ENCODE assay signal across 23 cellular contexts in the genomic region with DNA sequence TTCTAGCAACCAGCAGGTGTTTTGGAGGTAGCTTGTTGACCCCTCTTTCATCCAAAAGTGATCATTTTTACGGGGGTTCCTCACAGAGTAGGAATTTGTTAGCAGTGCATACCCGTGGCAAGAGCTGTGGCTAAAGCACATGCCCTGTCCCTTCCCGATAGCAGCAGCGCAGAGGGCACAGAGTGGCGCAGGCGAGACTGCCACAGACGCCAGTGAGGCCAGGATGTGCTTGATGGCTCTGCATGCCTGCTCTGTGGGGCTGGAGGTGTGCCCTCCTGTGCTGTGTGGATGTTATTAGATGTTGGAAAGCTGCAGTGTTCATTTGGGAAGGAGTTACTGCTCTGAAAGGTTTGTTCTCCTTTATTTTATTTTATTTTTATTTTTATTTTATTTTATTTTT.
A peak's percentile ranks its signal among the peaks of the same experiment; 100 is the strongest.
DNase-seq lines count a peak whose midpoint lies in the region; ATAC-seq and TF ChIP-seq lines count a peak whose summit lies in the region.
"Had no signal": no experiment of that assay in that cellular context is flagged by ENCODE, and none has a peak within 500 bp of the region (broad histone marks: within the 10 kb centered on the region; RNA-seq: fewer than 3 reads in every experiment).

No MANE protein-coding gene starts in this region.

- H3K36me3 Mint-ChIP-seq in activated CD4-positive, alpha-beta memory T cell treated with anti-CD3 and anti-CD28 coated beads, Interleukin-2, amount 10 ng/mL, durations not matched to agents 7 days and 5 days (ENCODE audit: low read depth): peaks cover 12% of the 10 kb centered on the region
- peaks cover 5% of the 10 kb centered on the region for H3K36me3 Mint-ChIP-seq in activated CD4-positive, alpha-beta memory T cell treated with anti-CD3 and anti-CD28 coated beads for 36 hours
- no peaks in the 10 kb centered on the region for H3K36me3 Mint-ChIP-seq in neural crest cell (ENCODE audit: low read depth)
- no peaks in the 10 kb centered on the region for H3K36me3 Mint-ChIP-seq in type B pancreatic cell

- no peak overlapping the region for H2AK9ac ChIP-seq in IMR-90 (replicated peaks; ENCODE audit: low read depth, low read length, poor library complexity)

- BruUV-seq in IMR-90 (replicated peaks; lab: Mats Ljungman, UMichigan): no TSS peak

- TF ChIP-seq RAD21 in IMR-90 (IDR thresholded peaks at IDR 0.05; ENCODE audit: low read length): no peak

- dilution Hi-C loops in IMR-90 (cut with HindIII; ENCODE audit: low sequenced_read_pairs, unreplicated experiment): no loop called here

- POLR2A ChIA-PET in activated CD4-positive, alpha-beta memory T cell treated with anti-CD3 and anti-CD28 coated beads, Interleukin-2, amount 10 ng/mL, durations not matched to agents 7 days and 5 days (lab: Charles Lee): no interaction called here
- POLR2A ChIA-PET in activated CD4-positive, alpha-beta memory T cell treated with anti-CD3 and anti-CD28 coated beads for 36 hours (lab: Charles Lee): no interaction called here
- POLR2A ChIA-PET in IMR-90 (lab: Charles Lee; ENCODE audit: unreplicated experiment): no interaction called here

- no peaks in the 10 kb centered on the region for H3K79me2 ChIP-seq in mesendoderm (ENCODE audit: control insufficient read depth, insufficient read depth, low read length)

- H2AK5ac ChIP-seq in IMR-90 (ENCODE audit: low read depth, low read length): no peak overlapping the region
- H2AK5ac ChIP-seq in mesendoderm (ENCODE audit: low read length): no peak overlapping the region

- no peak overlapping the region for H2BK15ac ChIP-seq in IMR-90 (ENCODE audit: low read depth, low read length)
- no peak overlapping the region for H2BK15ac ChIP-seq in mesendoderm (replicated peaks; ENCODE audit: low read depth)

- peaks cover 63% of the 10 kb centered on the region for H3K4me1 Mint-ChIP-seq in activated CD4-positive, alpha-beta memory T cell treated with anti-CD3 and anti-CD28 coated beads, Interleukin-2, amount 10 ng/mL, durations not matched to agents 7 days and 5 days
- H3K4me1 Mint-ChIP-seq in activated CD4-positive, alpha-beta memory T cell treated with anti-CD3 and anti-CD28 coated beads for 36 hours (ENCODE audit: low read depth): peaks cover 56% of the 10 kb centered on the region
- peaks cover 6% of the 10 kb centered on the region for H3K4me1 Mint-ChIP-seq in neural crest cell
- peaks cover 4% of the 10 kb centered on the region for H3K4me1 Mint-ChIP-seq in type B pancreatic cell (ENCODE audit: unreplicated experiment)

- no peaks in the 10 kb centered on the region for H3K9me3 ChIP-seq in IMR-90 (ENCODE audit: control insufficient read depth, insufficient read depth, low read length)
- H3K9me3 ChIP-seq: Caco-2, HAP-1, MG63 had no signal

- no peak overlapping the region for H3K27ac Mint-ChIP-seq in activated CD4-positive, alpha-beta memory T cell treated with anti-CD3 and anti-CD28 coated beads, Interleukin-2, amount 10 ng/mL, durations not matched to agents 7 days and 5 days
- no peak overlapping the region for H3K27ac Mint-ChIP-seq in activated CD4-positive, alpha-beta memory T cell treated with anti-CD3 and anti-CD28 coated beads for 36 hours
- H3K27ac Mint-ChIP-seq in neural crest cell (ENCODE audit: unreplicated experiment): peak overlapping the region; percentile 50
- peak overlapping the region; percentile 58 for H3K27ac Mint-ChIP-seq in type B pancreatic cell

- H3K4me3 ChIP-seq in IMR-90 (ENCODE audit: insufficient read depth, low read depth, low read length) (no peak overlapping the region), mesendoderm (ENCODE audit: low read length) (no peak overlapping the region)
- H3K4me3 ChIP-seq: BLaER1 treated with 17β-estradiol and CSF1 and Interleukin-3, amounts not matched to agents 10 nM and 100 nM; HAP-1; K562; MG63 had no signal

- H3K9ac ChIP-seq in IMR-90 (ENCODE audit: low read depth, low read length) (no peak overlapping the region), mesendoderm (ENCODE audit: low read length) (no peak overlapping the region)
- H3K9ac ChIP-seq: BLaER1 treated with 17β-estradiol and CSF1 and Interleukin-3, amounts not matched to agents 10 nM and 100 nM had no signal

- H3K79me1 ChIP-seq in IMR-90 (ENCODE audit: low read depth in 1 of 2, low read length in 2 of 2): no peaks in the 10 kb centered on the region
- no peaks in the 10 kb centered on the region for H3K79me1 ChIP-seq in mesendoderm (ENCODE audit: low read length)

- CTCF ChIA-PET in activated CD4-positive, alpha-beta memory T cell treated with anti-CD3 and anti-CD28 coated beads, Interleukin-2, amount 10 ng/mL, durations not matched to agents 7 days and 5 days (lab: Charles Lee): no interaction called here
- CTCF ChIA-PET in activated CD4-positive, alpha-beta memory T cell treated with anti-CD3 and anti-CD28 coated beads for 36 hours (lab: Charles Lee): no interaction called here
- CTCF ChIA-PET in IMR-90 (lab: Yijun Ruan, JAX): interaction anchor here (0.6 kb wide), 1 partner anchor 40 kb away, joined by 5 read pairs; no protein-coding TSS in a partner anchor

- no peaks in the 10 kb centered on the region for H4K20me1 ChIP-seq in IMR-90 (ENCODE audit: insufficient read depth, low read length)

- H2BK20ac ChIP-seq in IMR-90 (ENCODE audit: low read depth, low read length): no peak overlapping the region

- in situ Hi-C loops in IMR-90 (cut with MboI; ENCODE audit: low sequenced_read_pairs): no loop called here

- peaks cover 4% of the 10 kb centered on the region for H3K9me3 Mint-ChIP-seq in activated CD4-positive, alpha-beta memory T cell treated with anti-CD3 and anti-CD28 coated beads, Interleukin-2, amount 10 ng/mL, durations not matched to agents 7 days and 5 days
- no peaks in the 10 kb centered on the region for H3K9me3 Mint-ChIP-seq in activated CD4-positive, alpha-beta memory T cell treated with anti-CD3 and anti-CD28 coated beads for 36 hours
- H3K9me3 Mint-ChIP-seq in neural crest cell (no peaks in the 10 kb centered on the region), type B pancreatic cell (no peaks in the 10 kb centered on the region)
- H3K9me3 Mint-ChIP-seq: CD4-positive, alpha-beta memory T cell had no signal

- H3K27me3 ChIP-seq in IMR-90 (ENCODE audit: control insufficient read depth, insufficient read depth, low read length) (no peaks in the 10 kb centered on the region), mesendoderm (ENCODE audit: insufficient read depth, low read length, poor library complexity) (no peaks in the 10 kb centered on the region)
- H3K27me3 ChIP-seq: BLaER1 treated with 17β-estradiol and CSF1 and Interleukin-3, amounts not matched to agents 10 nM and 100 nM; MG63 had no signal

- H3K27ac ChIP-seq in IMR-90 (ENCODE audit: insufficient read depth, low read length) (no peak overlapping the region), mesendoderm (ENCODE audit: low read depth, low read length) (no peak overlapping the region)

- no peak overlapping the region for H3K56ac ChIP-seq in IMR-90 (ENCODE audit: extremely low read depth, insufficient read depth, low read length)
- H3K56ac ChIP-seq in mesendoderm (ENCODE audit: low read length): no peak overlapping the region

- no peaks in the 10 kb centered on the region for H3K9me1 ChIP-seq in IMR-90 (ENCODE audit: insufficient read depth, low read length)

- H2BK5ac ChIP-seq in IMR-90 (ENCODE audit: low read depth, low read length, poor library complexity, severe bottlenecking): no peak overlapping the region
- H2BK5ac ChIP-seq in mesendoderm (ENCODE audit: low read length): no peak overlapping the region

- H3K14ac ChIP-seq in IMR-90 (replicated peaks; ENCODE audit: low read depth, low read length): no peak overlapping the region

- no peaks in the 10 kb centered on the region for H3K4me1 ChIP-seq in IMR-90 (ENCODE audit: control insufficient read depth, insufficient read depth, low read length)
- H3K4me1 ChIP-seq in mesendoderm (ENCODE audit: control insufficient read depth, low read depth, low read length): no peaks in the 10 kb centered on the region
- H3K4me1 ChIP-seq: Caco-2, HAP-1 had no signal

- TF ChIP-seq POLR2A in IMR-90 (IDR thresholded peaks at IDR 0.05; ENCODE audit: low read depth, low read length): no peak

- no peaks in the 10 kb centered on the region for H3K36me3 ChIP-seq in IMR-90 (ENCODE audit: control insufficient read depth, insufficient read depth, low read length)
- no peaks in the 10 kb centered on the region for H3K36me3 ChIP-seq in mesendoderm (ENCODE audit: control insufficient read depth, insufficient read depth, low read length)
- H3K36me3 ChIP-seq: HAP-1, MG63 had no signal

- 77% methylated on average over 7 of the region's 7 CpGs; no CpG with 5 or more reads in 1 of the 2 experiments for WGBS in IMR-90 (ENCODE audit: extremely low coverage in 2 of 2, insufficient read length in 1 of 2), 2 experiments
- WGBS in mesendoderm (ENCODE audit: extremely low coverage, insufficient coverage, low lambda C conversion rate): no CpG with 5 or more reads among the region's 7 CpGs

- H3K23ac ChIP-seq in IMR-90 (ENCODE audit: low read depth, low read length) (no peak overlapping the region), mesendoderm (ENCODE audit: low read length) (no peak overlapping the region)

- H3K27me3 Mint-ChIP-seq in activated CD4-positive, alpha-beta memory T cell treated with anti-CD3 and anti-CD28 coated beads, Interleukin-2, amount 10 ng/mL, durations not matched to agents 7 days and 5 days: no peaks in the 10 kb centered on the region
- no peaks in the 10 kb centered on the region for H3K27me3 Mint-ChIP-seq in activated CD4-positive, alpha-beta memory T cell treated with anti-CD3 and anti-CD28 coated beads for 36 hours
- H3K27me3 Mint-ChIP-seq in neural crest cell (ENCODE audit: low read depth) (no peaks in the 10 kb centered on the region), type B pancreatic cell (peaks cover 4% of the 10 kb centered on the region)
- H3K27me3 Mint-ChIP-seq: CD4-positive, alpha-beta memory T cell had no signal

- no peak overlapping the region for H3K18ac ChIP-seq in IMR-90 (ENCODE audit: low read depth, low read length)
- H3K18ac ChIP-seq in mesendoderm (ENCODE audit: low read length): no peak overlapping the region

- peak; percentile 15 for DNase-seq in activated CD4-positive, alpha-beta memory T cell treated with anti-CD3 and anti-CD28 coated beads, Interleukin-2, amount 10 ng/mL, durations not matched to agents 7 days and 5 days
- no peak for DNase-seq in activated CD4-positive, alpha-beta memory T cell treated with anti-CD3 and anti-CD28 coated beads for 36 hours
- no peak for DNase-seq in IMR-90
- DNase-seq in neural crest cell (ENCODE audit: low read depth, low spot score): no peak
- no peak for DNase-seq in type B pancreatic cell (ENCODE audit: extremely low spot score, unreplicated experiment)
- no peak for DNase-seq in mesendoderm
- DNase-seq: 8988T; Caco-2; CD4-positive, alpha-beta memory T cell; DMS 273 treated with DMSO at 0.1 percent for 48 hours; DMS79 treated with DMSO at 0.1 percent for 48 hours; MG63; NCI-H1417; NCI-H1694 treated with DMSO at 0.1 percent for 48 hours; NCI-H2081 treated with DMSO at 0.1 percent for 48 hours; NCI-H2171 treated with DMSO at 0.1 percent for 48 hours; NCI-H524 treated with DMSO at 0.1 percent for 48 hours; NCI-H82 had no signal

- H4K91ac ChIP-seq in IMR-90 (ENCODE audit: insufficient read depth, low read depth, low read length): no peak overlapping the region

- ATAC-seq in IMR-90 (ENCODE audit: low read depth) (no peak), GM18502 (IDR thresholded peaks at IDR 0.05; ENCODE audit: poor library complexity, unreplicated experiment) (no peak)
- ATAC-seq: K562, Right ventricle myocardium inferior had no signal

- no peak for TF ChIP-seq CTCF in IMR-90 (conservative IDR thresholded peaks at IDR 0.05; ENCODE audit: low read depth, low read length)
- no peak for TF ChIP-seq CTCF in neural crest cell (conservative IDR thresholded peaks at IDR 0.05)
- no peak for TF ChIP-seq CTCF in type B pancreatic cell (conservative IDR thresholded peaks at IDR 0.05)

- no peak overlapping the region for H2BK120ac ChIP-seq in IMR-90 (ENCODE audit: low read depth, low read length)
- H2BK120ac ChIP-seq in mesendoderm (ENCODE audit: low read depth, low read length): no peak overlapping the region

- H2AFZ ChIP-seq in IMR-90 (replicated peaks; ENCODE audit: low read length, poor library complexity): peak overlapping the region; percentile 51

- H3K4ac ChIP-seq in IMR-90 (ENCODE audit: low read depth, low read length) (no peak overlapping the region), mesendoderm (ENCODE audit: low read depth, low read length) (no peak overlapping the region)

- no peak overlapping the region for H4K8ac ChIP-seq in IMR-90 (ENCODE audit: low read depth in 2 of 2, low read length in 2 of 2)
- no peak overlapping the region for H4K8ac ChIP-seq in mesendoderm (ENCODE audit: low read depth, low read length)

- no peak overlapping the region for H4K5ac ChIP-seq in IMR-90 (ENCODE audit: low read depth, low read length)
- no peak overlapping the region for H4K5ac ChIP-seq in mesendoderm (ENCODE audit: low read length)

- no peak overlapping the region for H3K4me2 ChIP-seq in IMR-90 (ENCODE audit: low read depth, low read length)
- no peak overlapping the region for H3K4me2 ChIP-seq in mesendoderm (ENCODE audit: low read length)

- intact Hi-C loops in activated CD4-positive, alpha-beta memory T cell treated with anti-CD3 and anti-CD28 coated beads for 36 hours (cut with micrococcal nuclease): no loop called here
- intact Hi-C loops in IMR-90 (cut with micrococcal nuclease): no loop called here

- H3K4me3 Mint-ChIP-seq in activated CD4-positive, alpha-beta memory T cell treated with anti-CD3 and anti-CD28 coated beads, Interleukin-2, amount 10 ng/mL, durations not matched to agents 7 days and 5 days: no peak overlapping the region
- H3K4me3 Mint-ChIP-seq in activated CD4-positive, alpha-beta memory T cell treated with anti-CD3 and anti-CD28 coated beads for 36 hours: no peak overlapping the region
- no peak overlapping the region for H3K4me3 Mint-ChIP-seq in neural crest cell
- H3K4me3 Mint-ChIP-seq in type B pancreatic cell: no peak overlapping the region
- H3K4me3 Mint-ChIP-seq: CD4-positive, alpha-beta memory T cell had no signal

Comparison
In these comparisons a context has a peak if more than half of its experiments do, and no peak if none do; other contexts are left out.
1. H3K27ac Mint-ChIP-seq: peak in neural crest cell (single experiment) and type B pancreatic cell (single experiment); none in activated CD4-positive, alpha-beta memory T cell treated with anti-CD3 and anti-CD28 coated beads, Interleukin-2, amount 10 ng/mL, durations not matched to agents 7 days and 5 days (single experiment) and activated CD4-positive, alpha-beta memory T cell treated with anti-CD3 and anti-CD28 coated beads for 36 hours (single experiment).